ENCODE assay signal across 21 cellular contexts in genomic region chr10:60578217-60578616, GRCh38.
A peak's percentile ranks its signal among the peaks of the same experiment; 100 is the strongest.
DNase-seq lines count a peak whose midpoint lies in the region; ATAC-seq, FAIRE-seq and TF ChIP-seq lines count a peak whose summit lies in the region.
"Had no signal": no experiment of that assay in that cellular context is flagged by ENCODE, and none has a peak within 500 bp of the region (broad histone marks: within the 10 kb centered on the region; RNA-seq: fewer than 3 reads in every experiment).

No MANE protein-coding gene starts in this region.

- H3K4me3 Mint-ChIP-seq in CD8-positive, alpha-beta memory T cell = no peak overlapping the region
- H3K4me3 Mint-ChIP-seq: IgD-negative memory B cell had no signal

- POLR2A ChIA-PET in CD8-positive, alpha-beta memory T cell (lab: Charles Lee) = no interaction called here

- H3K4me1 ChIP-seq in mammary epithelial cell (ENCODE audit: insufficient read depth, low read length) = no peaks in the 10 kb centered on the region
- no peaks in the 10 kb centered on the region for H3K4me1 ChIP-seq in breast epithelium
- peaks cover 76% of the 10 kb centered on the region for H3K4me1 ChIP-seq in KMS-11 (ENCODE audit: low read depth, poor library complexity, severe bottlenecking)
- H3K4me1 ChIP-seq in CD8-positive, alpha-beta memory T cell (ENCODE audit: insufficient read depth, low read length) = peaks cover 2% of the 10 kb centered on the region
- no peaks in the 10 kb centered on the region for H3K4me1 ChIP-seq in effector memory CD4-positive, alpha-beta T cell (ENCODE audit: control insufficient read depth, insufficient read depth, low read length, poor library complexity, severe bottlenecking)

- no peak overlapping the region for H2AFZ ChIP-seq in mammary epithelial cell (ENCODE audit: low read depth, low read length)
- no peak overlapping the region for H2AFZ ChIP-seq in KMS-11 (ENCODE audit: low read depth)
- H2AFZ ChIP-seq: GM23248 had no signal

- H3K79me2 ChIP-seq in mammary epithelial cell (ENCODE audit: insufficient read depth, low read length) = no peaks in the 10 kb centered on the region
- peaks cover 33% of the 10 kb centered on the region; the same call in 1 of the 2 replicates for H3K79me2 ChIP-seq in KMS-11 (ENCODE audit: insufficient read depth, low read depth)

- TF ChIP-seq CTCF in mammary epithelial cell (conservative IDR thresholded peaks at IDR 0.05 in 1 of 2, IDR thresholded peaks at IDR 0.05 in 1 of 2; ENCODE audit: extremely low read depth in 1 of 2, insufficient read depth in 1 of 2, low read depth in 1 of 2, low read length in 2 of 2) = no peak
- no peak for TF ChIP-seq CTCF in breast epithelium (IDR thresholded peaks at IDR 0.05)
- TF ChIP-seq CTCF in KMS-11 (conservative IDR thresholded peaks at IDR 0.05; ENCODE audit: low read depth, low read length) = no peak
- no peak for TF ChIP-seq CTCF in bronchial epithelial cell (IDR thresholded peaks at IDR 0.05; ENCODE audit: insufficient read depth, low read length, severe bottlenecking)

- TF ChIP-seq POLR2A in breast epithelium (IDR thresholded peaks at IDR 0.05) = no peak

- H3K4me1 Mint-ChIP-seq in CD8-positive, alpha-beta memory T cell = peaks cover 6 to 20% (median 14%) of the 10 kb centered on the region in 3 donors

- H3K4me3 ChIP-seq in mammary epithelial cell (replicated peaks in 1 of 3; ENCODE audit: insufficient read depth in 1 of 3, low read depth in 2 of 3, low read length in 3 of 3) (no peak overlapping the region), breast epithelium (no peak overlapping the region), KMS-11 (IDR thresholded peaks at IDR 0.05; ENCODE audit: insufficient read depth, low read depth, low read length) (no peak overlapping the region), bronchial epithelial cell (ENCODE audit: low read depth, low read length) (no peak overlapping the region)
- no peak overlapping the region for H3K4me3 ChIP-seq in CD8-positive, alpha-beta memory T cell (ENCODE audit: low read length)
- H3K4me3 ChIP-seq in effector memory CD4-positive, alpha-beta T cell (ENCODE audit: insufficient read depth, low read depth, low read length, poor library complexity, severe bottlenecking) = no peak overlapping the region
- H3K4me3 ChIP-seq: GM23248 had no signal

- H3K27me3 Mint-ChIP-seq in CD8-positive, alpha-beta memory T cell = peaks cover 0 to 9% of the 10 kb centered on the region in 2 donors
- H3K27me3 Mint-ChIP-seq: IgD-negative memory B cell had no signal

- intact Hi-C loops in mammary epithelial cell (cut with micrococcal nuclease) = no loop called here
- intact Hi-C loops in breast epithelium (cut with DNase I; ENCODE audit: low total_unique reads) = no loop called here

- dilution Hi-C loops in mammary epithelial cell (cut with HindIII; ENCODE audit: low sequenced_read_pairs) = no loop called here

- no TSS peak for BruUV-seq in mammary epithelial cell (replicated peaks; lab: Mats Ljungman, UMichigan)

- H3K36me3 ChIP-seq in mammary epithelial cell (ENCODE audit: insufficient read depth, low read length) (no peaks in the 10 kb centered on the region), breast epithelium (no peaks in the 10 kb centered on the region), KMS-11 (ENCODE audit: insufficient read depth) (no peaks in the 10 kb centered on the region), bronchial epithelial cell (ENCODE audit: control insufficient read depth, insufficient read depth, low read length) (no peaks in the 10 kb centered on the region)
- no peaks in the 10 kb centered on the region for H3K36me3 ChIP-seq in CD8-positive, alpha-beta memory T cell (ENCODE audit: insufficient read depth, low read length)
- no peaks in the 10 kb centered on the region for H3K36me3 ChIP-seq in effector memory CD4-positive, alpha-beta T cell (ENCODE audit: control insufficient read depth, insufficient read depth, low read length)

- ATAC-seq in GM21737 (IDR thresholded peaks at IDR 0.05; ENCODE audit: unreplicated experiment) = no peak
- ATAC-seq: Panc1 had no signal

- in situ Hi-C loops in mammary epithelial cell (cut with MboI; ENCODE audit: low sequenced_read_pairs in 2 of 2) = no loop called here

- no peaks in the 10 kb centered on the region for H3K9me3 ChIP-seq in mammary epithelial cell (replicated peaks; ENCODE audit: insufficient read depth, low read length)
- H3K9me3 ChIP-seq in breast epithelium = no peaks in the 10 kb centered on the region
- H3K9me3 ChIP-seq in CD8-positive, alpha-beta memory T cell (ENCODE audit: low read length) = no peaks in the 10 kb centered on the region
- no peaks in the 10 kb centered on the region for H3K9me3 ChIP-seq in effector memory CD4-positive, alpha-beta T cell (ENCODE audit: control insufficient read depth, low read length)

- H3K27me3 ChIP-seq in mammary epithelial cell (ENCODE audit: insufficient read depth, low read length) (no peaks in the 10 kb centered on the region), breast epithelium (no peaks in the 10 kb centered on the region), KMS-11 (ENCODE audit: insufficient read depth, low read depth) (no peaks in the 10 kb centered on the region), bronchial epithelial cell (ENCODE audit: control insufficient read depth, insufficient read depth, low read length) (no peaks in the 10 kb centered on the region)
- no peaks in the 10 kb centered on the region for H3K27me3 ChIP-seq in CD8-positive, alpha-beta memory T cell (ENCODE audit: insufficient read depth, low read length, poor library complexity, severe bottlenecking)
- H3K27me3 ChIP-seq in effector memory CD4-positive, alpha-beta T cell (replicated peaks; ENCODE audit: control insufficient read depth, insufficient read depth, low read length, poor library complexity, severe bottlenecking) = no peaks in the 10 kb centered on the region

- no peaks in the 10 kb centered on the region for H4K20me1 ChIP-seq in mammary epithelial cell (ENCODE audit: insufficient read depth, low read length)
- H4K20me1 ChIP-seq in KMS-11 (ENCODE audit: insufficient read depth) = no peaks in the 10 kb centered on the region

- H3K9ac ChIP-seq in mammary epithelial cell (ENCODE audit: insufficient read depth, low read length) (no peak overlapping the region), KMS-11 (no peak overlapping the region)
- H3K9ac ChIP-seq: GM23248 had no signal

- H3K27ac ChIP-seq in mammary epithelial cell (ENCODE audit: insufficient read depth, low read depth, low read length) (no peak overlapping the region), breast epithelium (no peak overlapping the region), KMS-11 (peak overlapping the region; percentile 99; the same call in 1 of the 2 replicates)
- H3K27ac ChIP-seq in CD8-positive, alpha-beta memory T cell (ENCODE audit: low read depth, low read length) = no peak overlapping the region
- H3K27ac ChIP-seq in effector memory CD4-positive, alpha-beta T cell (ENCODE audit: insufficient read depth, low read length, poor library complexity, severe bottlenecking) = no peak overlapping the region
- H3K27ac ChIP-seq: GM23248 had no signal

- no peak for FAIRE-seq in bronchial epithelial cell (lab: Jason Lieb, UNC)
- FAIRE-seq: D721Med, G401.6 had no signal

- H3K9me3 Mint-ChIP-seq in CD8-positive, alpha-beta memory T cell = peaks cover 0 to 8% (median 2%) of the 10 kb centered on the region in 5 donors

- H3K4me2 ChIP-seq in mammary epithelial cell (ENCODE audit: insufficient read depth, low read depth, low read length) = no peak overlapping the region
- peak overlapping the region; percentile 5; the same call in 1 of the 2 replicates for H3K4me2 ChIP-seq in KMS-11

- CTCF ChIA-PET in mammary epithelial cell (lab: Charles Lee; ENCODE audit: low non-redundant PET) = no interaction called here
- CTCF ChIA-PET in CD8-positive, alpha-beta memory T cell (lab: Charles Lee) = no interaction called here

- no peak overlapping the region for H3K27ac Mint-ChIP-seq in CD8-positive, alpha-beta memory T cell
- H3K27ac Mint-ChIP-seq: IgD-negative memory B cell had no signal

- DNase-seq in mammary epithelial cell (peak; percentile 11), breast epithelium (ENCODE audit: low spot score in 2 of 2) (no peak), bronchial epithelial cell (ENCODE audit: low read depth) (peak; percentile 57)
- no peak for DNase-seq in CD8-positive, alpha-beta memory T cell
- DNase-seq in effector memory CD4-positive, alpha-beta T cell = no peak
- DNase-seq: GM23248, H7, Karpas-422, MV-4-11, NCI-H1105 treated with DMSO at 0.1 percent for 48 hours, NCI-H146, NCI-H2029, NCI-H446 treated with DMSO at 0.1 percent for 48 hours, NCI-H526 treated with DMSO at 0.1 percent for 48 hours, SHP77 treated with DMSO at 0.1 percent for 48 hours had no signal

- H3K36me3 Mint-ChIP-seq in CD8-positive, alpha-beta memory T cell = peaks cover 0 to 19% (median 16%) of the 10 kb centered on the region in 3 donors

Comparison
In these comparisons a context has a peak if more than half of its experiments do, and no peak if none do; other contexts are left out.
1. DNase-seq: peak in mammary epithelial cell (single experiment) and bronchial epithelial cell (single experiment); none in breast epithelium (0 of 2), CD8-positive, alpha-beta memory T cell (0 of 5) and effector memory CD4-positive, alpha-beta T cell (0 of 3).